Comparison of ENCODE assay signal across 1 cellular context in genomic region chr11:67468835-67469811, GRCh38.
TF ChIP-seq lines count a peak whose summit lies in the region.

TSS of gene TMEM134 (minus strand) at chr11:67469251. CDS start at chr11:67469192, 59 bp downstream.

TF ChIP-seq in HepG2, 621 proteins besides CTCF, POLR2A, EP300 and RAD21 (continued from another document and continues in another):
- TF ChIP-seq, protein P1, sequence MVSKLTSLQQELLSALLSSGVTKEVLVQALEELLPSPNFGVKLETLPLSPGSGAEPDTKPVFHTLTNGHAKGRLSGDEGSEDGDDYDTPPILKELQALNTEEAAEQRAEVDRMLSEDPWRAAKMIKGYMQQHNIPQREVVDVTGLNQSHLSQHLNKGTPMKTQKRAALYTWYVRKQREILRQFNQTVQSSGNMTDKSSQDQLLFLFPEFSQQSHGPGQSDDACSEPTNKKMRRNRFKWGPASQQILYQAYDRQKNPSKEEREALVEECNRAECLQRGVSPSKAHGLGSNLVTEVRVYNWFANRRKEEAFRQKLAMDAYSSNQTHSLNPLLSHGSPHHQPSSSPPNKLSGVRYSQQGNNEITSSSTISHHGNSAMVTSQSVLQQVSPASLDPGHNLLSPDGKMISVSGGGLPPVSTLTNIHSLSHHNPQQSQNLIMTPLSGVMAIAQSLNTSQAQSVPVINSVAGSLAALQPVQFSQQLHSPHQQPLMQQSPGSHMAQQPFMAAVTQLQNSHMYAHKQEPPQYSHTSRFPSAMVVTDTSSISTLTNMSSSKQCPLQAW (CRISPR knock-in tag; IDR thresholded peaks at IDR 0.05), result peak; percentile 95
- TF ChIP-seq XRCC5 (optimal IDR thresholded peaks at IDR 0.05; ENCODE audit: low read length), result peak; percentile 95
- TF ChIP-seq ZNF501 (CRISPR knock-in tag; IDR thresholded peaks at IDR 0.05), result peak; percentile 68; the same call in 1 of the 2 replicates
- TF ChIP-seq SP5 (CRISPR knock-in tag; IDR thresholded peaks at IDR 0.05; ENCODE audit: borderline replicate concordance, low read depth), result peak; percentile 90
- TF ChIP-seq, protein P2, sequence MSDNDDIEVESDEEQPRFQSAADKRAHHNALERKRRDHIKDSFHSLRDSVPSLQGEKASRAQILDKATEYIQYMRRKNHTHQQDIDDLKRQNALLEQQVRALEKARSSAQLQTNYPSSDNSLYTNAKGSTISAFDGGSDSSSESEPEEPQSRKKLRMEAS (IDR thresholded peaks at IDR 0.05), result peak; percentile 58; the same call in 1 of the 2 replicates
- peak; percentile 81 for TF ChIP-seq TAF1 (CRISPR knock-in tag; IDR thresholded peaks at IDR 0.05)
- TF ChIP-seq ZNF850 (CRISPR knock-in tag; conservative IDR thresholded peaks at IDR 0.05), result 0 out of 2 replicates have a peak, but pooled peaks have one; percentile 81
- peak; percentile 54; the same call in 1 of the 2 replicates for TF ChIP-seq PHF21A (CRISPR knock-in tag; IDR thresholded peaks at IDR 0.05)
- peak; percentile 75; the same call in 1 of the 2 replicates for TF ChIP-seq IRF2 (CRISPR knock-in tag; IDR thresholded peaks at IDR 0.05)
- TF ChIP-seq RARA (CRISPR knock-in tag; IDR thresholded peaks at IDR 0.05), result peak; percentile 29; the same call in 1 of the 2 replicates
- TF ChIP-seq PHF8 (CRISPR knock-in tag; IDR thresholded peaks at IDR 0.05), result peak; percentile 77
- peak; percentile 88; the same call in 1 of the 2 replicates for TF ChIP-seq ZHX1 (CRISPR knock-in tag; IDR thresholded peaks at IDR 0.05; ENCODE audit: low read depth)
- TF ChIP-seq, protein P3, sequence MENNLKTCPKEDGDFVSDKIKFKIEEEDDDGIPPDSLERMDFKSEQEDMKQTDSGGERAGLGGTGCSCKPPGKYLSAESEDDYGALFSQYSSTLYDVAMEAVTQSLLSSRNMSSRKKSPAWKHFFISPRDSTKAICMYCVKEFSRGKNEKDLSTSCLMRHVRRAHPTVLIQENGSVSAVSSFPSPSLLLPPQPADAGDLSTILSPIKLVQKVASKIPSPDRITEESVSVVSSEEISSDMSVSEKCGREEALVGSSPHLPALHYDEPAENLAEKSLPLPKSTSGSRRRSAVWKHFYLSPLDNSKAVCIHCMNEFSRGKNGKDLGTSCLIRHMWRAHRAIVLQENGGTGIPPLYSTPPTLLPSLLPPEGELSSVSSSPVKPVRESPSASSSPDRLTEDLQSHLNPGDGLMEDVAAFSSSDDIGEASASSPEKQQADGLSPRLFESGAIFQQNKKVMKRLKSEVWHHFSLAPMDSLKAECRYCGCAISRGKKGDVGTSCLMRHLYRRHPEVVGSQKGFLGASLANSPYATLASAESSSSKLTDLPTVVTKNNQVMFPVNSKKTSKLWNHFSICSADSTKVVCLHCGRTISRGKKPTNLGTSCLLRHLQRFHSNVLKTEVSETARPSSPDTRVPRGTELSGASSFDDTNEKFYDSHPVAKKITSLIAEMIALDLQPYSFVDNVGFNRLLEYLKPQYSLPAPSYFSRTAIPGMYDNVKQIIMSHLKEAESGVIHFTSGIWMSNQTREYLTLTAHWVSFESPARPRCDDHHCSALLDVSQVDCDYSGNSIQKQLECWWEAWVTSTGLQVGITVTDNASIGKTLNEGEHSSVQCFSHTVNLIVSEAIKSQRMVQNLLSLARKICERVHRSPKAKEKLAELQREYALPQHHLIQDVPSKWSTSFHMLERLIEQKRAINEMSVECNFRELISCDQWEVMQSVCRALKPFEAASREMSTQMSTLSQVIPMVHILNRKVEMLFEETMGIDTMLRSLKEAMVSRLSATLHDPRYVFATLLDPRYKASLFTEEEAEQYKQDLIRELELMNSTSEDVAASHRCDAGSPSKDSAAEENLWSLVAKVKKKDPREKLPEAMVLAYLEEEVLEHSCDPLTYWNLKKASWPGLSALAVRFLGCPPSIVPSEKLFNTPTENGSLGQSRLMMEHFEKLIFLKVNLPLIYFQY (CRISPR knock-in tag; IDR thresholded peaks at IDR 0.05; ENCODE audit: borderline replicate concordance), result 0 out of 2 replicates have a peak, but pooled peaks have one; percentile 7
- peak; percentile 83 for TF ChIP-seq ZNF605 (CRISPR knock-in tag; IDR thresholded peaks at IDR 0.05)
- no peak for TF ChIP-seq ZNF362 (CRISPR knock-in tag; IDR thresholded peaks at IDR 0.05; ENCODE audit: borderline replicate concordance)
- no peak for TF ChIP-seq THYN1 (CRISPR knock-in tag; IDR thresholded peaks at IDR 0.05; ENCODE audit: borderline replicate concordance, low read depth)
- no peak for TF ChIP-seq RARG (CRISPR knock-in tag; IDR thresholded peaks at IDR 0.05; ENCODE audit: low read depth)
- no peak for TF ChIP-seq LCORL (IDR thresholded peaks at IDR 0.05)
- TF ChIP-seq LCORL (CRISPR knock-in tag; IDR thresholded peaks at IDR 0.05), result peak; percentile 60
- peak; percentile 68 for TF ChIP-seq ZNF430 (CRISPR knock-in tag; IDR thresholded peaks at IDR 0.05)
- 0 out of 2 replicates have a peak, but pooled peaks have one; percentile 19 for TF ChIP-seq HNF4A (CRISPR knock-in tag; IDR thresholded peaks at IDR 0.05)
- TF ChIP-seq, protein P4, sequence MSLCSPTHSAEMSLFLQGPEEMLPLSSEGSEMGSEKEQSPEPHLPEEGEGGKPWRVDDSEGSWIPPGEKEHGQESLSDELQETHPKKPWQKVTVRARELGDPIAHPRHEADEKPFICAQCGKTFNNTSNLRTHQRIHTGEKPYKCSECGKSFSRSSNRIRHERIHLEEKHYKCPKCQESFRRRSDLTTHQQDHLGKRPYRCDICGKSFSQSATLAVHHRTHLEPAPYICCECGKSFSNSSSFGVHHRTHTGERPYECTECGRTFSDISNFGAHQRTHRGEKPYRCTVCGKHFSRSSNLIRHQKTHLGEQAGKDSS (CRISPR knock-in tag; IDR thresholded peaks at IDR 0.05; ENCODE audit: borderline replicate concordance, low read depth), result peak; percentile 88; the same call in 1 of the 2 replicates
- TF ChIP-seq POLR2G (IDR thresholded peaks at IDR 0.05; ENCODE audit: low read depth, low read length), result peak; percentile 81
- TF ChIP-seq MED1 (CRISPR knock-in tag; IDR thresholded peaks at IDR 0.05), result peak; percentile 67
- peak; percentile 15 for TF ChIP-seq AGO1 (IDR thresholded peaks at IDR 0.05; ENCODE audit: low read depth, low read length, poor library complexity, severe bottlenecking)
- TF ChIP-seq ZNF788 (CRISPR knock-in tag; IDR thresholded peaks at IDR 0.05; ENCODE audit: borderline replicate concordance), result peak; percentile 83; the same call in 1 of the 2 replicates
- TF ChIP-seq ZNF124 (CRISPR knock-in tag; IDR thresholded peaks at IDR 0.05), result peak; percentile 39; the same call in 1 of the 2 replicates
- peak; percentile 77; the same call in 1 of the 2 replicates for TF ChIP-seq ZNF556 (CRISPR knock-in tag; IDR thresholded peaks at IDR 0.05; ENCODE audit: borderline replicate concordance)
- TF ChIP-seq, protein P5, sequence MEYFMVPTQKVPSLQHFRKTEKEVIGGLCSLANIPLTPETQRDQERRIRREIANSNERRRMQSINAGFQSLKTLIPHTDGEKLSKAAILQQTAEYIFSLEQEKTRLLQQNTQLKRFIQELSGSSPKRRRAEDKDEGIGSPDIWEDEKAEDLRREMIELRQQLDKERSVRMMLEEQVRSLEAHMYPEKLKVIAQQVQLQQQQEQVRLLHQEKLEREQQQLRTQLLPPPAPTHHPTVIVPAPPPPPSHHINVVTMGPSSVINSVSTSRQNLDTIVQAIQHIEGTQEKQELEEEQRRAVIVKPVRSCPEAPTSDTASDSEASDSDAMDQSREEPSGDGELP (IDR thresholded peaks at IDR 0.05; ENCODE audit: borderline replicate concordance, low read depth), result peak; percentile 21; the same call in 1 of the 2 replicates
- peak; percentile 67; the same call in 1 of the 2 replicates for TF ChIP-seq TFE3 (CRISPR knock-in tag; IDR thresholded peaks at IDR 0.05)
- peak; percentile 55; the same call in 1 of the 2 replicates for TF ChIP-seq ZMYM4 (CRISPR knock-in tag; IDR thresholded peaks at IDR 0.05)
- peak; percentile 53; the same call in 1 of the 2 replicates for TF ChIP-seq JUN (CRISPR knock-in tag; IDR thresholded peaks at IDR 0.05)
- TF ChIP-seq ZNF841 (CRISPR knock-in tag; IDR thresholded peaks at IDR 0.05; ENCODE audit: borderline replicate concordance), result no peak
- 0 out of 2 replicates have a peak, but pooled peaks have one; percentile 14 for TF ChIP-seq TGIF2 (CRISPR knock-in tag; IDR thresholded peaks at IDR 0.05)
- peak; percentile 92 for TF ChIP-seq SRF (IDR thresholded peaks at IDR 0.05; ENCODE audit: low read depth, low read length)
- peak; percentile 81 for TF ChIP-seq GABPB1 (CRISPR knock-in tag; IDR thresholded peaks at IDR 0.05)
- TF ChIP-seq ZBTB7B (CRISPR knock-in tag; IDR thresholded peaks at IDR 0.05), result peak; percentile 76; the same call in 1 of the 2 replicates
- TF ChIP-seq AGO2 (optimal IDR thresholded peaks at IDR 0.05; ENCODE audit: low read depth, low read length), result peak; percentile 52
- peak; percentile 47; the same call in 1 of the 2 replicates for TF ChIP-seq ZBTB21 (CRISPR knock-in tag; IDR thresholded peaks at IDR 0.05)
- TF ChIP-seq NFKB2 (CRISPR knock-in tag; IDR thresholded peaks at IDR 0.05; ENCODE audit: borderline replicate concordance), result peak; percentile 67; the same call in 1 of the 2 replicates
- TF ChIP-seq ZBTB3 (CRISPR knock-in tag; IDR thresholded peaks at IDR 0.05; ENCODE audit: borderline replicate concordance, low read depth), result no peak
- TF ChIP-seq ZIK1 (CRISPR knock-in tag; IDR thresholded peaks at IDR 0.05; ENCODE audit: borderline replicate concordance, low read depth), result 0 out of 2 replicates have a peak, but pooled peaks have one; percentile 30
- TF ChIP-seq, protein P6, sequence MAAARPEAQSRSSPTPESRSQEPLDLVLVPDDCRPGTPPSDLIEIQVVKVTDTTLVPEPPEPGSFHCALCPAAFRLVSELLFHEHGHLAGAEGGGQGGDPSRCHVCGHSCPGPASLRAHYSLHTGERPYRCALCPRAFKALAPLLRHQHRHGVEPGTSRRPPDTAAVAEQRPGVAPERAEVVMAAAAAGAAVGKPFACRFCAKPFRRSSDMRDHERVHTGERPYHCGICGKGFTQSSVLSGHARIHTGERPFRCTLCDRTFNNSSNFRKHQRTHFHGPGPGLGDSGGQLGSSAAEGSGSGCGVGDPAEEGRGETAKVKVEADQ (CRISPR knock-in tag; IDR thresholded peaks at IDR 0.05; ENCODE audit: borderline replicate concordance), result no peak
- 0 out of 2 replicates have a peak, but pooled peaks have one; percentile 21 for TF ChIP-seq GATA4 (IDR thresholded peaks at IDR 0.05; ENCODE audit: borderline replicate concordance, low read depth)
- TF ChIP-seq SP140L (CRISPR knock-in tag; IDR thresholded peaks at IDR 0.05; ENCODE audit: borderline replicate concordance), result no peak
- TF ChIP-seq DMAP1 (CRISPR knock-in tag; IDR thresholded peaks at IDR 0.05), result peak; percentile 55
- TF ChIP-seq ZNF747 (CRISPR knock-in tag; IDR thresholded peaks at IDR 0.05; ENCODE audit: borderline replicate concordance), result no peak; the same call in 1 of the 2 replicates
- peak; percentile 13; the same call in 1 of the 2 replicates for TF ChIP-seq CEBPG (CRISPR knock-in tag; IDR thresholded peaks at IDR 0.05)
- peak; percentile 87; the same call in 1 of the 3 replicates for TF ChIP-seq MXI1 (IDR thresholded peaks at IDR 0.05; ENCODE audit: borderline replicate concordance, low read depth, low read length)
- TF ChIP-seq ARID2 (CRISPR knock-in tag; IDR thresholded peaks at IDR 0.05; ENCODE audit: borderline replicate concordance), result no peak
- no peak for TF ChIP-seq TRIM24 (CRISPR knock-in tag; IDR thresholded peaks at IDR 0.05)
- peak in 1 of 2 experiments; percentile 43; a peak in 1 of 4 replicates for TF ChIP-seq ATF4 (CRISPR knock-in tag; IDR thresholded peaks at IDR 0.05)
- no peak for TF ChIP-seq FOSL1 (CRISPR knock-in tag; IDR thresholded peaks at IDR 0.05; ENCODE audit: borderline replicate concordance)
